Comparison of ENCODE assay signal across 10 cellular contexts in genomic region chr9:130058154-130058553, GRCh38. TPM values are rescaled to one million over a fixed set of nuclear protein-coding genes. Genes with fewer than 3 reads are reported as not detected.
DNase-seq lines count a peak whose midpoint lies in the region; ATAC-seq, FAIRE-seq and TF ChIP-seq lines count a peak whose summit lies in the region.
"Had no signal": no experiment of that assay in that cellular context is flagged by ENCODE, and none has a peak within 500 bp of the region (broad histone marks: within the 10 kb centered on the region; RNA-seq: fewer than 3 reads in every experiment).

No MANE protein-coding gene starts in this region.

- H4K20me1 ChIP-seq in HepG2 (ENCODE audit: insufficient read depth, low read length) = no peaks in the 10 kb centered on the region

- no peak for TF ChIP-seq RAD21 in HepG2 (CRISPR knock-in tag; IDR thresholded peaks at IDR 0.05)

- DNase-seq in Caki2 (ENCODE audit: low read depth) (peak; percentile 14), astrocyte of the hippocampus (ENCODE audit: low read depth, low spot score) (peak; percentile 12), HepG2 (ENCODE audit: low spot score) (no peak), NCI-H510A (lab: John Stamatoyannopoulos, UW) (no peak)
- DNase-seq in stimulated activated CD4-positive, alpha-beta T cell treated with anti-CD3 and anti-CD28 coated beads, Interleukin-4, amount 100 ng/mL, for 24 hours = no peak
- DNase-seq: NCI-H187 treated with DMSO at 0.1 percent for 48 hours had no signal

- H3K4me2 ChIP-seq in HepG2 (ENCODE audit: low read depth, low read length) = no peak overlapping the region

- peaks cover 11% of the 10 kb centered on the region for H3K4me1 Mint-ChIP-seq in nephron

- TF ChIP-seq CTCF in HEK293 (tag by site-specific recombination; IDR thresholded peaks at IDR 0.05) (0 out of 2 replicates have a peak, but pooled peaks have one; percentile 8), nephron (IDR thresholded peaks at IDR 0.05; ENCODE audit: unreplicated experiment in 3 of 3) (peak in 1 of 3 experiments; percentile 24), HepG2 (CRISPR knock-in tag; IDR thresholded peaks at IDR 0.05) (no peak)

- H3K27me3 ChIP-seq in HepG2 (ENCODE audit: control insufficient read depth in 1 of 2, insufficient read depth in 2 of 2, low read length in 2 of 2) = no peaks in the 10 kb centered on the region; a peak in 1 of 5 replicates

- no peaks in the 10 kb centered on the region for H3K27me3 Mint-ChIP-seq in nephron (ENCODE audit: low read depth)
- H3K27me3 Mint-ChIP-seq: dendritic cell treated with granulocyte-macrophage colony-stimulating factor and Interleukin-4, amounts not matched to agents 40 ng/mL and 50 ng/mL, for 4 days had no signal

- FAIRE-seq in HepG2 (lab: Jason Lieb, UNC) = no peak
- FAIRE-seq: islet of Langerhans had no signal

- H3K36me3 ChIP-seq in HEK293 (ENCODE audit: control insufficient read depth in 2 of 2, insufficient read depth in 1 of 2, low read length in 2 of 2) = peaks cover 0 to 7% of the 10 kb centered on the region in 2 experiments; a peak in 2 of 3 replicates
- peaks cover 1 to 7% of the 10 kb centered on the region in 2 experiments; a peak in 4 of 5 replicates for H3K36me3 ChIP-seq in HepG2 (replicated peaks in 1 of 2; ENCODE audit: control insufficient read depth in 1 of 2, insufficient read depth in 2 of 2, low read length in 2 of 2)

- no peak for TF ChIP-seq EP300 in HepG2 (IDR thresholded peaks at IDR 0.05; ENCODE audit: low read depth in 2 of 2, low read length in 2 of 2)
- no peak for TF ChIP-seq EP300 in HepG2 (CRISPR knock-in tag; IDR thresholded peaks at IDR 0.05; ENCODE audit: borderline replicate concordance)

- intact Hi-C loops in HepG2 (cut with micrococcal nuclease; ENCODE audit: unreplicated experiment) = no loop called here

- peak overlapping the region in 2 of 3 experiments; percentile 17 to 37 for H3K4me3 Mint-ChIP-seq in nephron
- H3K4me3 Mint-ChIP-seq: dendritic cell treated with granulocyte-macrophage colony-stimulating factor and Interleukin-4, amounts not matched to agents 40 ng/mL and 50 ng/mL, for 4 days had no signal

- H3K9me3 ChIP-seq in HEK293 (ENCODE audit: control insufficient read depth, insufficient read depth, low read depth, low read length) = no peaks in the 10 kb centered on the region
- no peaks in the 10 kb centered on the region for H3K9me3 ChIP-seq in HepG2 (ENCODE audit: low read length)

- ATAC-seq in HepG2 = no peak

- H3K4me1 ChIP-seq in HEK293 (ENCODE audit: control insufficient read depth, insufficient read depth, low read length) (no peaks in the 10 kb centered on the region), HepG2 (ENCODE audit: insufficient read depth, low read length) (peaks cover 28% of the 10 kb centered on the region)

- H3K4me3 ChIP-seq in HEK293 (ENCODE audit: low read depth, low read length) (no peak overlapping the region), HepG2 (replicated peaks in 1 of 3; ENCODE audit: insufficient read depth in 1 of 3, low read depth in 2 of 3, low read length in 3 of 3) (no peak overlapping the region)

- no peak overlapping the region for H2AFZ ChIP-seq in HepG2 (ENCODE audit: low read length)

- peaks cover 58% of the 10 kb centered on the region for H3K79me2 ChIP-seq in HepG2 (ENCODE audit: insufficient read depth, low read length)

- in situ Hi-C loops in Caki2 (cut with HindIII; ENCODE audit: low pct_unique_long_range_greater_than_20kb, low sequenced_read_pairs) (no loop called here), HepG2 (cut with HindIII; ENCODE audit: extremely low pct_ligation_motif_present, low pct_unique_long_range_greater_than_20kb) (no loop called here)

- no peak overlapping the region for H3K9ac ChIP-seq in HepG2 (ENCODE audit: insufficient read depth, low read depth, low read length)

- BruUV-seq in HepG2 (replicated peaks; lab: Mats Ljungman, UMichigan) = no TSS peak

- no peak overlapping the region for H3K27ac ChIP-seq in HEK293 (ENCODE audit: extremely low read depth, low read depth, low read length)
- H3K27ac ChIP-seq in HepG2 (ENCODE audit: extremely low read length, insufficient read depth, low read length) = no peak overlapping the region

- H3K27ac Mint-ChIP-seq in nephron = peak overlapping the region; percentile 29 to 83 (median 29)
- H3K27ac Mint-ChIP-seq: dendritic cell treated with granulocyte-macrophage colony-stimulating factor and Interleukin-4, amounts not matched to agents 40 ng/mL and 50 ng/mL, for 4 days had no signal

- peaks cover 21% of the 10 kb centered on the region for H3K36me3 Mint-ChIP-seq in nephron (ENCODE audit: low read depth)

- WGBS in HepG2 (ENCODE audit: low lambda C conversion rate) = 91% methylated on average over 7 of the region's 7 CpGs

- POLR2A ChIA-PET in HEK293 (lab: Yijun Ruan, JAX) (interaction anchor here (0.7 kb wide), 1 partner anchor 696 kb away, joined by 3 read pairs; no protein-coding TSS in a partner anchor), HepG2 (lab: Yijun Ruan, JAX) (no interaction called here)

- TF ChIP-seq POLR2A in HepG2 (IDR thresholded peaks at IDR 0.05; ENCODE audit: insufficient read depth in 1 of 2, low read depth in 2 of 2, low read length in 2 of 2) = no peak

- no peaks in the 10 kb centered on the region for H3K9me3 Mint-ChIP-seq in nephron
- H3K9me3 Mint-ChIP-seq: dendritic cell treated with granulocyte-macrophage colony-stimulating factor and Interleukin-4, amounts not matched to agents 40 ng/mL and 50 ng/mL, for 4 days had no signal

- CTCF ChIA-PET in HEK293 (lab: Yijun Ruan, JAX) (interaction anchor here (0.6 to 2.2 kb wide), 10 partner anchors 9 to 594 kb away, joined by 3 to 11 read pairs (median 4); partner anchors contain the start of gene C9orf50), HepG2 (lab: Yijun Ruan, JAX; ENCODE audit: low intra/inter-chr PET ratio, low total read pairs) (no interaction called here)

TF ChIP-seq in HEK293, 187 proteins besides CTCF, POLR2A, EP300 and RAD21 (continues in another document):
- no peak for TF ChIP-seq ZFP69B (tag by site-specific recombination; IDR thresholded peaks at IDR 0.05)

TF ChIP-seq in HepG2, 621 proteins besides CTCF, POLR2A, EP300 and RAD21 (continues in another document):
- no peak for TF ChIP-seq NKX3-1 (CRISPR knock-in tag; IDR thresholded peaks at IDR 0.05)

RNA-seq across cellular contexts. Expression of gene GPR107, which starts 4.4 kb away (rescaled TPM):
- 11.4 and 20.0 TPM in 2 replicates for total RNA-seq in Caki2 (2014; rRNA removed; shearing (Covaris generic); ENCODE audit: low replicate concordance)
- total RNA-seq in HepG2 (2016; rRNA removed; fragmentation: Illumina TruSeq; extraction: Trizol) = 18.7 and 22.5 TPM in 2 replicates
- total RNA-seq in HepG2 (2016; cell fraction: cytosol; rRNA removed; fragmentation: Illumina TruSeq; extraction: Trizol; ENCODE audit: low read depth) = 3.7 and 4.3 TPM in 2 replicates
- total RNA-seq in HepG2 (2016; cell fraction: insoluble cytoplasmic fraction; rRNA removed; fragmentation: Illumina TruSeq; extraction: Trizol) = 13.9 and 21.4 TPM in 2 replicates
- 7.6 and 8.3 TPM in 2 replicates for total RNA-seq in HepG2 (2016; cell fraction: membrane; rRNA removed; fragmentation: Illumina TruSeq; extraction: Trizol)
- 27.8 and 32.6 TPM in 2 replicates for total RNA-seq in HepG2 (2016; cell fraction: nucleus; rRNA removed; fragmentation: Illumina TruSeq; extraction: Trizol)
- polyA plus RNA-seq in HepG2 (2011; rRNA removed) = 24.2 and 24.4 TPM in 2 replicates
- polyA plus RNA-seq in HepG2 (2011; cell fraction: cytosol; rRNA removed) = 13.5 and 19.9 TPM in 2 replicates
- polyA plus RNA-seq in HepG2 (2011; cell fraction: nucleus; rRNA removed) = 19.8 and 22.3 TPM in 2 replicates
- polyA plus RNA-seq in HepG2 (2012) = 25.9 and 26.8 TPM in 2 replicates
- polyA plus RNA-seq in HepG2 (2016; cell fraction: cytosol; fragmentation: Illumina TruSeq; extraction: Trizol; ENCODE audit: low read depth) = 2.1 TPM in 2 replicates
- polyA plus RNA-seq in HepG2 (2016; cell fraction: insoluble cytoplasmic fraction; fragmentation: Illumina TruSeq; extraction: Trizol; ENCODE audit: low read depth) = 11.1 and 11.5 TPM in 2 replicates
- 3.9 and 4.5 TPM in 2 replicates for polyA plus RNA-seq in HepG2 (2016; cell fraction: membrane; fragmentation: Illumina TruSeq; extraction: Trizol; ENCODE audit: low read depth)
- 35.6 and 37.5 TPM in 2 replicates for polyA plus RNA-seq in HepG2 (2016; cell fraction: nucleus; fragmentation: Illumina TruSeq; extraction: Trizol; ENCODE audit: insufficient read depth, low read depth)
- 51.2 and 118 TPM in 2 replicates for polyA minus RNA-seq in HepG2 (2011; rRNA and poly(A)+ RNA removed; ENCODE audit: low replicate concordance)
- 19.5 and 24.0 TPM in 2 replicates for polyA minus RNA-seq in HepG2 (2011; cell fraction: cytosol; rRNA and poly(A)+ RNA removed)
- polyA minus RNA-seq in HepG2 (2011; cell fraction: nucleus; rRNA and poly(A)+ RNA removed) = 24.8 and 26.1 TPM in 2 replicates

RNA-seq across cellular contexts. Expression of gene FNBP1, which starts 15.2 kb away (rescaled TPM):
- 68.1 and 103 TPM in 2 replicates for total RNA-seq in Caki2 (2014; rRNA removed; shearing (Covaris generic); ENCODE audit: low replicate concordance)
- total RNA-seq in HepG2 (2016; rRNA removed; fragmentation: Illumina TruSeq; extraction: Trizol) = 19.5 and 22.9 TPM in 2 replicates
- total RNA-seq in HepG2 (2016; cell fraction: cytosol; rRNA removed; fragmentation: Illumina TruSeq; extraction: Trizol; ENCODE audit: low read depth) = 3.8 and 5.7 TPM in 2 replicates
- total RNA-seq in HepG2 (2016; cell fraction: insoluble cytoplasmic fraction; rRNA removed; fragmentation: Illumina TruSeq; extraction: Trizol) = 17.1 and 17.3 TPM in 2 replicates
- total RNA-seq in HepG2 (2016; cell fraction: membrane; rRNA removed; fragmentation: Illumina TruSeq; extraction: Trizol) = 10.5 and 11.1 TPM in 2 replicates
- total RNA-seq in HepG2 (2016; cell fraction: nucleus; rRNA removed; fragmentation: Illumina TruSeq; extraction: Trizol) = 13.3 and 16.8 TPM in 2 replicates
- 5.2 and 5.4 TPM in 2 replicates for polyA plus RNA-seq in HepG2 (2011; rRNA removed)
- 2.8 and 3.6 TPM in 2 replicates for polyA plus RNA-seq in HepG2 (2011; cell fraction: cytosol; rRNA removed)
- 4.9 and 7.3 TPM in 2 replicates for polyA plus RNA-seq in HepG2 (2011; cell fraction: nucleus; rRNA removed)
- 8.6 and 13.9 TPM in 2 replicates for polyA plus RNA-seq in HepG2 (2012)
- 1.9 and 2.3 TPM in 2 replicates for polyA plus RNA-seq in HepG2 (2016; cell fraction: cytosol; fragmentation: Illumina TruSeq; extraction: Trizol; ENCODE audit: low read depth)
- polyA plus RNA-seq in HepG2 (2016; cell fraction: insoluble cytoplasmic fraction; fragmentation: Illumina TruSeq; extraction: Trizol; ENCODE audit: low read depth) = 13.0 and 16.7 TPM in 2 replicates
- 4.3 and 5.1 TPM in 2 replicates for polyA plus RNA-seq in HepG2 (2016; cell fraction: membrane; fragmentation: Illumina TruSeq; extraction: Trizol; ENCODE audit: low read depth)
- polyA plus RNA-seq in HepG2 (2016; cell fraction: nucleus; fragmentation: Illumina TruSeq; extraction: Trizol; ENCODE audit: insufficient read depth, low read depth) = 18.7 and 22.4 TPM in 2 replicates
- polyA minus RNA-seq in HepG2 (2011; rRNA and poly(A)+ RNA removed; ENCODE audit: low replicate concordance) = 4.4 and 10.2 TPM in 2 replicates
- 8.5 and 10.5 TPM in 2 replicates for polyA minus RNA-seq in HepG2 (2011; cell fraction: cytosol; rRNA and poly(A)+ RNA removed)
- 15.5 and 21.8 TPM in 2 replicates for polyA minus RNA-seq in HepG2 (2011; cell fraction: nucleus; rRNA and poly(A)+ RNA removed)

Comparison
In these comparisons a context has a peak if more than half of its experiments do, and no peak if none do; other contexts are left out.
1. DNase-seq: peak in Caki2 (single experiment) and astrocyte of the hippocampus (single experiment); none in stimulated activated CD4-positive, alpha-beta T cell treated with anti-CD3 and anti-CD28 coated beads, Interleukin-4, amount 100 ng/mL, for 24 hours (single experiment), HepG2 (single experiment) and NCI-H510A (single experiment).